ENCODE assay signal across 1 cellular context in the genomic region with DNA sequence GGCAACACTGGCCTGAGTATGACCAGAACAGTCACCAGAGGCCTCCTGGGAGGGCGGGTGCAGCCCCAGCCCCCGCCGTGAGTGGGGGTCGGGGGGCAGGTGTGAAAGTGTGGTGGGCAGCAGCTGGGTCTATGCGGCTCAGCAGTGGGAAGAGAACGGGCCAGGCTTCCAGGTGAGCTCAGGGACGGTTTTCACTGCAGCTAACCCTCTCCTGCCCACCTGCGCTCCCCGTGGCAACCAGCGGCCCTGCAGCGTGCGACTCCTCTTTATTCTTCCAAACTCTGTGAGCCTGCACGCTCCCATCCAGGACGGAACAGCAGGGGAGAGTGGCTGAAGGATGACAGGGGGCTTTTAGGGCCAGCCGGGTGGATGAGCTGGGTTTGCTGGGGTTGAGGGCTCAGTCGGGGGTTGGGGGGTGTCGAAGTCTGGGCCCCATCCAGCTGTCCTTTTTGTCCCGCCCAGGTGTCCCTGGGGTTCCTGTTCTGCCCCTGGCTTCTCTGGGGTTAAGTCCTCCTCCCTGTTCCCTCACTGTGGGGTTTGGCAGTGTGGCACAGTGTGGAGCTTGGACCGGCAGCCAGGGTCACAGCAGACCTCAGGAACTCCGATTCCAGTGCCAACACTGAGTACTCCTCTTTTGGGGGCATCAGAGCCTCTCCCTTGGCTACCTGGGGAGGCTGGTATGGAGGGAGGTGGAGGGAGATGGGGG.
TF ChIP-seq lines count a peak whose summit lies in the region.

No MANE protein-coding gene starts in this region.

TF ChIP-seq in IMR-90, 13 proteins besides CTCF, POLR2A, EP300 and RAD21 (continued from another document):
- TF ChIP-seq, protein P1, sequence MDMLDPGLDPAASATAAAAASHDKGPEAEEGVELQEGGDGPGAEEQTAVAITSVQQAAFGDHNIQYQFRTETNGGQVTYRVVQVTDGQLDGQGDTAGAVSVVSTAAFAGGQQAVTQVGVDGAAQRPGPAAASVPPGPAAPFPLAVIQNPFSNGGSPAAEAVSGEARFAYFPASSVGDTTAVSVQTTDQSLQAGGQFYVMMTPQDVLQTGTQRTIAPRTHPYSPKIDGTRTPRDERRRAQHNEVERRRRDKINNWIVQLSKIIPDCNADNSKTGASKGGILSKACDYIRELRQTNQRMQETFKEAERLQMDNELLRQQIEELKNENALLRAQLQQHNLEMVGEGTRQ (IDR thresholded peaks at IDR 0.05; ENCODE audit: low read depth, low read length) = no peak
- TF ChIP-seq FOS (IDR thresholded peaks at IDR 0.05; ENCODE audit: low read depth, low read length) (no peak), RCOR1 (IDR thresholded peaks at IDR 0.05; ENCODE audit: insufficient replicate concordance, low read length) (no peak), CEBPB (IDR thresholded peaks at IDR 0.05; ENCODE audit: low read depth, low read length) (no peak)
